In genomic region chr2:157420771-157421323, GRCh38 we compare ENCODE assay signal across 10 cellular contexts. TPM values are rescaled to one million over a fixed set of nuclear protein-coding genes. Genes with fewer than 3 reads are reported as not detected.
DNase-seq lines count a peak whose midpoint lies in the region; ATAC-seq, FAIRE-seq and TF ChIP-seq lines count a peak whose summit lies in the region.
"Had no signal": no experiment of that assay in that cellular context is flagged by ENCODE, and none has a peak within 500 bp of the region (broad histone marks: within the 10 kb centered on the region; RNA-seq: fewer than 3 reads in every experiment).

No MANE protein-coding gene starts in this region.

- DNase-seq in activated CD4-positive, alpha-beta T cell treated with anti-CD3 and anti-CD28 coated beads, Interleukin-2, amount 10 ng/mL, durations not matched to agents 7 days and 5 days, result no peak
- no peak for DNase-seq in activated CD4-positive, alpha-beta T cell treated with anti-CD3 and anti-CD28 coated beads for 1 hour
- DNase-seq in amniotic epithelial cell (ENCODE audit: low read depth), result peak; percentile 0
- DNase-seq in stimulated activated naive B cell treated with anti-CD40 and anti-IgM and Interleukin-4, amounts not matched to agents 10 μg/mL and 1 μg/mL and 100 μg/mL, for 72 hours, result no peak
- no peak for DNase-seq in DMS114 treated with DMSO at 0.1 percent for 48 hours (lab: John Stamatoyannopoulos, UW; ENCODE audit: unreplicated experiment)
- DNase-seq in H54 (ENCODE audit: insufficient read length, low spot score), result no peak
- DNase-seq in endodermal cell, result no peak

- no peak for TF ChIP-seq POLR2A in H54 (IDR thresholded peaks at IDR 0.05; ENCODE audit: low read depth, low read length)

- H3K27me3 Mint-ChIP-seq in activated CD4-positive, alpha-beta T cell treated with anti-CD3 and anti-CD28 coated beads, Interleukin-2, amount 10 ng/mL, durations not matched to agents 7 days and 5 days, result no peaks in the 10 kb centered on the region
- H3K27me3 Mint-ChIP-seq in stimulated activated naive B cell treated with anti-CD40 and anti-IgM and Interleukin-4, amounts not matched to agents 10 μg/mL and 1 μg/mL and 100 μg/mL, for 72 hours, result no peaks in the 10 kb centered on the region
- H3K27me3 Mint-ChIP-seq in endodermal cell (ENCODE audit: insufficient read depth), result peaks cover 24% of the 10 kb centered on the region

- no peak overlapping the region for H3K9ac ChIP-seq in endodermal cell (ENCODE audit: extremely low read depth, low read length, poor library complexity, severe bottlenecking)

- FAIRE-seq in H54 (lab: Jason Lieb, UNC), result no peak
- FAIRE-seq: keratinocyte had no signal

- no peak overlapping the region for H3K4me3 ChIP-seq in endodermal cell (ENCODE audit: low read length)

- peaks cover 22% of the 10 kb centered on the region for H3K27me3 ChIP-seq in endodermal cell (ENCODE audit: control insufficient read depth, insufficient read depth, low read length, poor library complexity, severe bottlenecking)

- H3K4me1 ChIP-seq in endodermal cell (ENCODE audit: control insufficient read depth, insufficient read depth, low read length), result no peaks in the 10 kb centered on the region

- ATAC-seq in HG03558 (IDR thresholded peaks at IDR 0.05; ENCODE audit: extremely low read depth, unreplicated experiment), result peak; percentile 42
- ATAC-seq in stimulated activated naive B cell treated with anti-CD40 and anti-IgM and Interleukin-4, amounts not matched to agents 10 μg/mL and 1 μg/mL and 100 μg/mL, for 72 hours (replicated peaks), result peak; percentile 84 to 85

- peaks cover 82% of the 10 kb centered on the region for H3K36me3 Mint-ChIP-seq in activated CD4-positive, alpha-beta T cell treated with anti-CD3 and anti-CD28 coated beads, Interleukin-2, amount 10 ng/mL, durations not matched to agents 7 days and 5 days (ENCODE audit: low read depth)
- H3K36me3 Mint-ChIP-seq in stimulated activated naive B cell treated with anti-CD40 and anti-IgM and Interleukin-4, amounts not matched to agents 10 μg/mL and 1 μg/mL and 100 μg/mL, for 72 hours, result peaks cover 56 to 72% of the 10 kb centered on the region in 2 donors
- peaks cover 3% of the 10 kb centered on the region for H3K36me3 Mint-ChIP-seq in endodermal cell (ENCODE audit: low read depth)

- TF ChIP-seq CTCF in endodermal cell (conservative IDR thresholded peaks at IDR 0.05), result no peak

- H3K4me1 Mint-ChIP-seq in activated CD4-positive, alpha-beta T cell treated with anti-CD3 and anti-CD28 coated beads, Interleukin-2, amount 10 ng/mL, durations not matched to agents 7 days and 5 days, result peaks cover 79% of the 10 kb centered on the region
- peaks cover 36 to 60% of the 10 kb centered on the region in 2 donors for H3K4me1 Mint-ChIP-seq in stimulated activated naive B cell treated with anti-CD40 and anti-IgM and Interleukin-4, amounts not matched to agents 10 μg/mL and 1 μg/mL and 100 μg/mL, for 72 hours
- H3K4me1 Mint-ChIP-seq in endodermal cell, result peaks cover 3% of the 10 kb centered on the region

- peak overlapping the region; percentile 93 for H3K27ac Mint-ChIP-seq in activated CD4-positive, alpha-beta T cell treated with anti-CD3 and anti-CD28 coated beads, Interleukin-2, amount 10 ng/mL, durations not matched to agents 7 days and 5 days
- H3K27ac Mint-ChIP-seq in stimulated activated naive B cell treated with anti-CD40 and anti-IgM and Interleukin-4, amounts not matched to agents 10 μg/mL and 1 μg/mL and 100 μg/mL, for 72 hours, result peak overlapping the region; percentile 90
- no peak overlapping the region for H3K27ac Mint-ChIP-seq in endodermal cell

- H3K9me3 ChIP-seq in endodermal cell (ENCODE audit: control insufficient read depth, low read length), result no peaks in the 10 kb centered on the region

- H3K27ac ChIP-seq in endodermal cell (ENCODE audit: low read depth, low read length), result no peak overlapping the region

- peaks cover 2% of the 10 kb centered on the region for H3K9me3 Mint-ChIP-seq in activated CD4-positive, alpha-beta T cell treated with anti-CD3 and anti-CD28 coated beads, Interleukin-2, amount 10 ng/mL, durations not matched to agents 7 days and 5 days
- peaks cover 0 to 3% of the 10 kb centered on the region in 2 donors for H3K9me3 Mint-ChIP-seq in stimulated activated naive B cell treated with anti-CD40 and anti-IgM and Interleukin-4, amounts not matched to agents 10 μg/mL and 1 μg/mL and 100 μg/mL, for 72 hours
- peaks cover 4% of the 10 kb centered on the region for H3K9me3 Mint-ChIP-seq in endodermal cell

- POLR2A ChIA-PET in activated CD4-positive, alpha-beta T cell treated with anti-CD3 and anti-CD28 coated beads, Interleukin-2, amount 10 ng/mL, durations not matched to agents 7 days and 5 days (lab: Charles Lee), result interaction anchor here (0.7 to 2.2 kb wide), 6 partner anchors 17 to 60 kb away, joined by 3 to 18 read pairs (median 3); partner anchors contain the start of gene CYTIP

- 94% methylated on average over 3 to 4 of the region's 4 CpGs for WGBS in endodermal cell (ENCODE audit: insufficient coverage in 1 of 2, insufficient read length in 1 of 2), 2 experiments

- CTCF ChIA-PET in activated CD4-positive, alpha-beta T cell treated with anti-CD3 and anti-CD28 coated beads, Interleukin-2, amount 10 ng/mL, durations not matched to agents 7 days and 5 days (lab: Charles Lee), result interaction anchor here (0.6 to 2.6 kb wide), 11 partner anchors 13 to 119 kb away, joined by 3 to 19 read pairs (median 4); partner anchors contain the start of gene CYTIP

- H3K4me3 Mint-ChIP-seq in activated CD4-positive, alpha-beta T cell treated with anti-CD3 and anti-CD28 coated beads, Interleukin-2, amount 10 ng/mL, durations not matched to agents 7 days and 5 days, result no peak overlapping the region
- H3K4me3 Mint-ChIP-seq in stimulated activated naive B cell treated with anti-CD40 and anti-IgM and Interleukin-4, amounts not matched to agents 10 μg/mL and 1 μg/mL and 100 μg/mL, for 72 hours, result peak overlapping the region; percentile 38 to 52
- no peak overlapping the region for H3K4me3 Mint-ChIP-seq in endodermal cell

- H3K36me3 ChIP-seq in endodermal cell (ENCODE audit: control insufficient read depth, insufficient read depth, low read length), result no peaks in the 10 kb centered on the region

RNA-seq across cellular contexts. Expression of gene CYTIP, which starts 23.0 kb away (rescaled TPM):
- 100 to 1,000 TPM; 234 to 279 TPM for total RNA-seq in activated CD4-positive, alpha-beta T cell treated with anti-CD3 and anti-CD28 coated beads, Interleukin-2, amount 10 ng/mL, durations not matched to agents 7 days and 5 days
- under 1 TPM in 1 of 2 donors, not detected in 1; 0.31 TPM for total RNA-seq in endodermal cell
- polyA plus RNA-seq in endodermal cell (2013, experiment 1 of 2), result not detected
- not detected for polyA plus RNA-seq in endodermal cell (2013, experiment 2 of 2)
- polyA plus RNA-seq: AG04450 had no signal

Comparison
In these comparisons a context has a peak if more than half of its experiments do, and no peak if none do; other contexts are left out.
1. H3K4me3 Mint-ChIP-seq: peak in stimulated activated naive B cell treated with anti-CD40 and anti-IgM and Interleukin-4, amounts not matched to agents 10 μg/mL and 1 μg/mL and 100 μg/mL, for 72 hours (2 of 2); none in activated CD4-positive, alpha-beta T cell treated with anti-CD3 and anti-CD28 coated beads, Interleukin-2, amount 10 ng/mL, durations not matched to agents 7 days and 5 days (single experiment) and endodermal cell (single experiment).
2. RNA of gene CYTIP, which starts 23.0 kb away (total RNA-seq): 234 to 279 TPM in activated CD4-positive, alpha-beta T cell treated with anti-CD3 and anti-CD28 coated beads, Interleukin-2, amount 10 ng/mL, durations not matched to agents 7 days and 5 days; 0.31 TPM in endodermal cell; every median in the first group is over 100 times any median in the second.